In genomic region chr21:42554251-42554937, GRCh38 we compare ENCODE assay signal across 23 cellular contexts. TPM values are rescaled to one million over a fixed set of nuclear protein-coding genes. Genes with fewer than 3 reads are reported as not detected.
DNase-seq lines count a peak whose midpoint lies in the region; ATAC-seq and TF ChIP-seq lines count a peak whose summit lies in the region.
"Had no signal": no experiment of that assay in that cellular context is flagged by ENCODE, and none has a peak within 500 bp of the region (broad histone marks: within the 10 kb centered on the region; RNA-seq: fewer than 3 reads in every experiment).

No MANE protein-coding gene starts in this region.

- H3K27ac Mint-ChIP-seq in T-helper 17 cell, result peak overlapping the region; percentile 51

- ATAC-seq in T-helper 17 cell, result no peak
- ATAC-seq: PC-3 had no signal

- TF ChIP-seq CTCF in prostate gland (IDR thresholded peaks at IDR 0.05) (peak in 1 of 4 experiments; percentile 43), coronary artery (IDR thresholded peaks at IDR 0.05) (no peak)

- no peaks in the 10 kb centered on the region for H3K9me3 ChIP-seq in T-helper 17 cell (ENCODE audit: control insufficient read depth, low read length, poor library complexity, severe bottlenecking)
- no peaks in the 10 kb centered on the region for H3K9me3 ChIP-seq in prostate gland
- H3K9me3 ChIP-seq: heart right ventricle, ovary, SJCRH30, vagina had no signal

- H3K27ac ChIP-seq in prostate gland, result peak overlapping the region in 1 of 2 donors; percentile 77
- no peak overlapping the region for H3K27ac ChIP-seq in coronary artery
- H3K27ac ChIP-seq: GM23248, heart right ventricle, ovary, SJCRH30, vagina had no signal

- H3K4me3 Mint-ChIP-seq in T-helper 17 cell, result no peak overlapping the region
- H3K4me3 Mint-ChIP-seq: naive B cell had no signal

- peaks cover 9% of the 10 kb centered on the region for H3K4me1 ChIP-seq in prostate gland (replicated peaks)
- H3K4me1 ChIP-seq: heart right ventricle, SJCRH30, vagina had no signal

- H3K36me3 ChIP-seq in prostate gland, result no peaks in the 10 kb centered on the region
- H3K36me3 ChIP-seq: SJCRH30 had no signal

- H3K27me3 Mint-ChIP-seq in T-helper 17 cell, result no peaks in the 10 kb centered on the region
- H3K27me3 Mint-ChIP-seq: naive B cell had no signal

- 54% methylated on average over 13 of the region's 13 CpGs for WGBS in prostate gland

- no peaks in the 10 kb centered on the region for H3K27me3 ChIP-seq in prostate gland (replicated peaks; ENCODE audit: insufficient read depth)
- H3K27me3 ChIP-seq: heart right ventricle, ovary, SJCRH30, vagina had no signal

- no peak for TF ChIP-seq POLR2A in prostate gland (IDR thresholded peaks at IDR 0.05)

- H3K4me3 ChIP-seq in prostate gland (no peak overlapping the region), coronary artery (no peak overlapping the region)
- H3K4me3 ChIP-seq: GM23248, heart right ventricle, ovary, SJCRH30, vagina had no signal

- peak; percentile 16 for DNase-seq in NCI-H82 (lab: John Stamatoyannopoulos, UW)
- DNase-seq in NCI-H82 treated with DMSO at 0.1 percent for 48 hours (lab: John Stamatoyannopoulos, UW; ENCODE audit: unreplicated experiment), result no peak
- no peak for DNase-seq in T-helper 17 cell
- peak; percentile 60 for DNase-seq in cardiac septum (ENCODE audit: low spot score)
- DNase-seq in prostate gland (ENCODE audit: low spot score), result peak; percentile 88
- no peak for DNase-seq in NCI-H2227 treated with DMSO at 0.1 percent for 48 hours (lab: John Stamatoyannopoulos, UW)
- no peak for DNase-seq in NCI-H345 (lab: John Stamatoyannopoulos, UW)
- DNase-seq in coronary artery (ENCODE audit: low spot score), result no peak
- DNase-seq: activated CD4-positive, CD25-positive, alpha-beta regulatory T cell; GM23248; heart right ventricle; naive B cell; NCI-H2029 treated with DMSO at 0.1 percent for 48 hours; NCI-H69; PC-3; SJCRH30; stimulated activated CD4-positive, alpha-beta T cell treated with anti-CD3 and anti-CD28 coated beads, Interleukin-2, amount 100 ng/mL, for 48 hours; T-helper 2 cell had no signal

- H3K36me3 Mint-ChIP-seq in T-helper 17 cell (ENCODE audit: low read depth), result peaks cover 9% of the 10 kb centered on the region

- intact Hi-C loops in cardiac septum (cut with DNase I), result no loop called here
- intact Hi-C loops in prostate gland (cut with DNase I), result no loop called here

- peaks cover 2% of the 10 kb centered on the region for H3K4me1 Mint-ChIP-seq in T-helper 17 cell
- H3K4me1 Mint-ChIP-seq: naive B cell had no signal

RNA-seq across cellular contexts. Expression of gene SLC37A1, which starts 40.7 kb away (rescaled TPM):
- total RNA-seq in T-helper 17 cell (10 to 100 TPM; 21.0 to 24.0 TPM), cardiac septum (6.7 TPM), prostate gland (10 to 100 TPM; 44.2 to 49.6 TPM)
- total RNA-seq: GM23248, SJCRH30 had no signal

RNA-seq across cellular contexts. Expression of gene RSPH1, which starts 58.4 kb away (rescaled TPM):
- total RNA-seq in T-helper 17 cell (under 1 TPM in 1 of 2 donors, not detected in 1; 0.47 TPM), cardiac septum (not detected), prostate gland (1 to 10 TPM; 1.6 to 2.6 TPM)
- total RNA-seq: A172; activated CD8-positive, alpha-beta memory T cell treated with anti-CD3 and anti-CD28 coated beads for 36 hours; SJCRH30; skeletal muscle tissue; vagina had no signal

Comparison
In these comparisons a context has a peak if more than half of its experiments do, and no peak if none do; other contexts are left out.
1. DNase-seq: peak in NCI-H82 (single experiment), cardiac septum (single experiment) and prostate gland (single experiment); none in NCI-H82 treated with DMSO at 0.1 percent for 48 hours (single experiment), T-helper 17 cell (0 of 3), NCI-H2227 treated with DMSO at 0.1 percent for 48 hours (single experiment), NCI-H345 (single experiment) and coronary artery (single experiment).